In genomic region chr18:49016648-49017539, GRCh38 we compare ENCODE assay signal across 9 cellular contexts.
DNase-seq lines count a peak whose midpoint lies in the region; TF ChIP-seq lines count a peak whose summit lies in the region.
"Had no signal": no experiment of that assay in that cellular context is flagged by ENCODE, and none has a peak within 500 bp of the region (broad histone marks: within the 10 kb centered on the region; RNA-seq: fewer than 3 reads in every experiment).

No MANE protein-coding gene starts in this region.

- H3K9me3 Mint-ChIP-seq in chondrocyte (ENCODE audit: low read depth) = no peaks in the 10 kb centered on the region

- no peak overlapping the region for H3K4me3 Mint-ChIP-seq in chondrocyte (ENCODE audit: unreplicated experiment)

- peak overlapping the region; percentile 82 for H3K27ac ChIP-seq in mesodermal cell (ENCODE audit: low read depth, low read length, severe bottlenecking)

- peak; percentile 89 for DNase-seq in AG20443 (ENCODE audit: low spot score)
- DNase-seq in HuH-7 (ENCODE audit: low spot score) = peak; percentile 44
- DNase-seq in chondrocyte (ENCODE audit: low spot score) = peak; percentile 89
- no peak for DNase-seq in GF-D8 (lab: John Stamatoyannopoulos, UW)
- no peak for DNase-seq in T-helper 9 cell
- DNase-seq in activated T-cell treated with anti-CD3 and anti-CD28 coated beads for 4 hours = no peak
- DNase-seq in germinal center (ENCODE audit: low spot score) = no peak
- DNase-seq: stimulated activated CD4-positive, alpha-beta T cell treated with anti-CD3 and anti-CD28 coated beads, Interleukin-4, amount 100 ng/mL, for 24 hours had no signal

- H3K4me3 ChIP-seq in mesodermal cell (ENCODE audit: extremely low read depth, insufficient read depth, low read length, poor library complexity, severe bottlenecking) = no peak overlapping the region

- H3K36me3 ChIP-seq in mesodermal cell (ENCODE audit: control insufficient read depth, insufficient read depth, low read length) = no peaks in the 10 kb centered on the region

- no peaks in the 10 kb centered on the region for H3K9me3 ChIP-seq in mesodermal cell (ENCODE audit: control insufficient read depth, low read length)

- peak; percentile 23 for TF ChIP-seq CTCF in chondrocyte (IDR thresholded peaks at IDR 0.05)

- H3K4me1 Mint-ChIP-seq in chondrocyte (ENCODE audit: low read depth) = peaks cover 41% of the 10 kb centered on the region

- H3K27ac Mint-ChIP-seq in chondrocyte (ENCODE audit: unreplicated experiment) = peak overlapping the region; percentile 97

- no peaks in the 10 kb centered on the region for H3K27me3 Mint-ChIP-seq in chondrocyte (ENCODE audit: low read depth)

- H3K36me3 Mint-ChIP-seq in chondrocyte (ENCODE audit: low read depth) = no peaks in the 10 kb centered on the region

- 32 to 46% methylated on average over 9 to 21 of the region's 21 CpGs for WGBS in mesodermal cell (ENCODE audit: insufficient coverage in 2 of 2), 2 experiments

- H3K4me1 ChIP-seq in mesodermal cell (ENCODE audit: control insufficient read depth, insufficient read depth, low read length, poor library complexity, severe bottlenecking) = peaks cover 33% of the 10 kb centered on the region

Comparison
In these comparisons a context has a peak if more than half of its experiments do, and no peak if none do; other contexts are left out.
1. DNase-seq: peak in AG20443 (single experiment), HuH-7 (single experiment) and chondrocyte (single experiment); none in GF-D8 (single experiment), T-helper 9 cell (single experiment), activated T-cell treated with anti-CD3 and anti-CD28 coated beads for 4 hours (single experiment) and germinal center (single experiment).